ENCODE assay signal across 10 cellular contexts in genomic region chr4:69054033-69054432, GRCh38. TPM values are rescaled to one million over a fixed set of nuclear protein-coding genes. Genes with fewer than 3 reads are reported as not detected.
DNase-seq lines count a peak whose midpoint lies in the region; ATAC-seq, FAIRE-seq and TF ChIP-seq lines count a peak whose summit lies in the region.
"Not testable (repeated sequence)": the region's sequence is repeated elsewhere in the genome, so short reads cannot be mapped to it uniquely, and the experiment has no call there.
"Had no signal": no experiment of that assay in that cellular context is flagged by ENCODE, and none has a peak within 500 bp of the region (broad histone marks: within the 10 kb centered on the region; RNA-seq: fewer than 3 reads in every experiment).

No MANE protein-coding gene starts in this region.

- H3K4me1 Mint-ChIP-seq in HFFc6 (ENCODE audit: low read depth) = peaks cover 42% of the 10 kb centered on the region
- H3K4me1 Mint-ChIP-seq in astrocyte (ENCODE audit: low read depth, unreplicated experiment) = peaks cover 26% of the 10 kb centered on the region
- peaks cover 55% of the 10 kb centered on the region for H3K4me1 Mint-ChIP-seq in chondrocyte (ENCODE audit: low read depth)
- H3K4me1 Mint-ChIP-seq in neural crest cell = peaks cover 77% of the 10 kb centered on the region

- H3K27me3 Mint-ChIP-seq in HFFc6 (ENCODE audit: insufficient read depth); astrocyte (ENCODE audit: low read depth, unreplicated experiment); chondrocyte (ENCODE audit: low read depth); neural crest cell (ENCODE audit: low read depth): not testable (repeated sequence)

- not testable (repeated sequence) for H3K4me3 ChIP-seq in astrocyte (ENCODE audit: insufficient read depth, low read depth, low read length); esophagus squamous epithelium
- peak overlapping the region; percentile 10 to 52 (median 48); a peak in 5 of 6 replicates for H3K4me3 ChIP-seq in HepG2 (replicated peaks in 1 of 3; ENCODE audit: insufficient read depth in 1 of 3, low read depth in 2 of 3, low read length in 3 of 3)

- CTCF ChIA-PET in HepG2 (lab: Yijun Ruan, JAX; ENCODE audit: low intra/inter-chr PET ratio, low total read pairs) = not testable (repeated sequence)

- H3K27me3 ChIP-seq in astrocyte (ENCODE audit: insufficient read depth, low read length); esophagus squamous epithelium; HepG2 (ENCODE audit: control insufficient read depth in 1 of 2, insufficient read depth in 2 of 2, low read length in 2 of 2): not testable (repeated sequence)

- intact Hi-C loops in esophagus squamous epithelium (cut with DNase I) = not testable (repeated sequence)
- intact Hi-C loops in HepG2 (cut with micrococcal nuclease; ENCODE audit: unreplicated experiment) = loop anchor here (10.0 kb wide), 1 partner anchor 559 kb away; no protein-coding TSS in a partner anchor

- H4K20me1 ChIP-seq in astrocyte (ENCODE audit: insufficient read depth, low read length); HepG2 (ENCODE audit: insufficient read depth, low read length): not testable (repeated sequence)

- H3K4me1 ChIP-seq in astrocyte (ENCODE audit: insufficient read depth, low read length) = peaks cover 13% of the 10 kb centered on the region
- H3K4me1 ChIP-seq in esophagus squamous epithelium = peaks cover 4 to 26% (median 7%) of the 10 kb centered on the region in 3 donors
- H3K4me1 ChIP-seq in HepG2 (ENCODE audit: insufficient read depth, low read length) = peaks cover 64% of the 10 kb centered on the region

- not testable (repeated sequence) for TF ChIP-seq CTCF in HFFc6 (IDR thresholded peaks at IDR 0.05); astrocyte (IDR thresholded peaks at IDR 0.05; ENCODE audit: insufficient read depth, low read depth, low read length); chondrocyte (IDR thresholded peaks at IDR 0.05); esophagus squamous epithelium (IDR thresholded peaks at IDR 0.05); HepG2 (CRISPR knock-in tag; IDR thresholded peaks at IDR 0.05); neural crest cell (conservative IDR thresholded peaks at IDR 0.05)

- not testable (repeated sequence) for H3K36me3 ChIP-seq in astrocyte (ENCODE audit: insufficient read depth, low read length); esophagus squamous epithelium; HepG2 (replicated peaks in 1 of 2; ENCODE audit: control insufficient read depth in 1 of 2, insufficient read depth in 2 of 2, low read length in 2 of 2)

- ATAC-seq in HepG2 = not testable (repeated sequence)

- not testable (repeated sequence) for H3K36me3 Mint-ChIP-seq in HFFc6 (ENCODE audit: low read depth); astrocyte (ENCODE audit: low read depth, unreplicated experiment); chondrocyte (ENCODE audit: low read depth); neural crest cell (ENCODE audit: low read depth)

- H3K27ac ChIP-seq in astrocyte (ENCODE audit: low read depth, low read length) = not testable (repeated sequence)
- H3K27ac ChIP-seq in esophagus squamous epithelium (peak overlapping the region in 3 of 4 donors; percentile 53 to 78 (median 67)), HepG2 (ENCODE audit: extremely low read length, insufficient read depth, low read length) (peak overlapping the region; percentile 88)

- H3K9me3 Mint-ChIP-seq in HFFc6; astrocyte (ENCODE audit: unreplicated experiment); chondrocyte (ENCODE audit: low read depth); neural crest cell: not testable (repeated sequence)

- FAIRE-seq in astrocyte (lab: Jason Lieb, UNC); HepG2 (lab: Jason Lieb, UNC): not testable (repeated sequence)

- not testable (repeated sequence) for BruUV-seq in HepG2 (replicated peaks; lab: Mats Ljungman, UMichigan)

- DNase-seq in HFFc6; astrocyte (ENCODE audit: low read depth); chondrocyte (ENCODE audit: low spot score); esophagus squamous epithelium (lab: John Stamatoyannopoulos, UW); HepG2 (ENCODE audit: low spot score); neural crest cell (ENCODE audit: low read depth, low spot score): not testable (repeated sequence)

- not testable (repeated sequence) for H3K9me3 ChIP-seq in astrocyte (ENCODE audit: insufficient read depth, low read depth, low read length); esophagus squamous epithelium; HepG2 (ENCODE audit: low read length)

- TF ChIP-seq POLR2A in esophagus squamous epithelium (IDR thresholded peaks at IDR 0.05); HepG2 (IDR thresholded peaks at IDR 0.05; ENCODE audit: insufficient read depth in 1 of 2, low read depth in 2 of 2, low read length in 2 of 2): not testable (repeated sequence)

- in situ Hi-C loops in HepG2 (cut with HindIII; ENCODE audit: extremely low pct_ligation_motif_present, low pct_unique_long_range_greater_than_20kb) = loop anchor here (25.0 kb wide), 1 partner anchor 567 kb away; no protein-coding TSS in a partner anchor

- H3K4me2 ChIP-seq in astrocyte (ENCODE audit: low read length) = not testable (repeated sequence)
- H3K4me2 ChIP-seq in HepG2 (ENCODE audit: low read depth, low read length) = peak overlapping the region; percentile 83

- H3K4me3 Mint-ChIP-seq in HFFc6 = peak overlapping the region; percentile 21; the same call in 1 of the 2 replicates
- H3K4me3 Mint-ChIP-seq in astrocyte (ENCODE audit: unreplicated experiment); chondrocyte (ENCODE audit: unreplicated experiment); neural crest cell: not testable (repeated sequence)

- TF ChIP-seq RAD21 in HepG2 (CRISPR knock-in tag; IDR thresholded peaks at IDR 0.05) = not testable (repeated sequence)

- 38 to 94% methylated on average over 1 of the region's 1 CpG for WGBS in esophagus squamous epithelium, 2 donors
- WGBS in HepG2 (ENCODE audit: low lambda C conversion rate) = 44% methylated on average over 1 of the region's 1 CpG

- H3K9ac ChIP-seq in astrocyte (ENCODE audit: low read length) = not testable (repeated sequence)
- peak overlapping the region; percentile 92 for H3K9ac ChIP-seq in HepG2 (ENCODE audit: insufficient read depth, low read depth, low read length)

- TF ChIP-seq EP300 in HepG2 (IDR thresholded peaks at IDR 0.05; ENCODE audit: low read depth in 2 of 2, low read length in 2 of 2); HepG2 (CRISPR knock-in tag; IDR thresholded peaks at IDR 0.05; ENCODE audit: borderline replicate concordance): not testable (repeated sequence)

- not testable (repeated sequence) for H2AFZ ChIP-seq in astrocyte (ENCODE audit: low read depth, low read length); HepG2 (ENCODE audit: low read length)

- POLR2A ChIA-PET in HepG2 (lab: Yijun Ruan, JAX) = interaction anchor here (0.9 to 4.3 kb wide), 6 partner anchors 29 to 321 kb away, joined by 3 to 19 read pairs (median 5); partner anchors contain the start of gene UGT2A3

- H3K79me2 ChIP-seq in astrocyte (ENCODE audit: insufficient read depth, low read length) = not testable (repeated sequence)
- H3K79me2 ChIP-seq in HepG2 (ENCODE audit: insufficient read depth, low read length) = peaks cover 83% of the 10 kb centered on the region

- H3K27ac Mint-ChIP-seq in HFFc6 (peak overlapping the region; percentile 94), astrocyte (ENCODE audit: unreplicated experiment) (peak overlapping the region; percentile 92), chondrocyte (ENCODE audit: unreplicated experiment) (peak overlapping the region; percentile 74), neural crest cell (ENCODE audit: unreplicated experiment) (peak overlapping the region; percentile 68)

RNA-seq across cellular contexts. Expression of gene UGT2B7, which starts 42.2 kb away (rescaled TPM):
- under 1 TPM in 3 of 6 experiments, not detected in 3; 0.14 to 0.24 (median 0.20) TPM for total RNA-seq in HFFc6 (2021; fragmentation: NEBNext Ultra II Directional; extraction: Animal tissue kit (Norgen Biotek cat#: 25700))
- total RNA-seq in astrocyte (0.25 and 0.55 TPM in 2 replicates), chondrocyte (2.4 to 7.1 TPM (median 6.5 TPM) in 3 replicates), esophagus squamous epithelium (not detected), HepG2 (2016; rRNA removed; fragmentation: Illumina TruSeq; extraction: Trizol) (41.8 and 41.9 TPM in 2 replicates), neural crest cell (0.77 and 0.82 TPM in 2 replicates)
- 11.2 and 12.0 TPM in 2 replicates for total RNA-seq in HepG2 (2016; cell fraction: cytosol; rRNA removed; fragmentation: Illumina TruSeq; extraction: Trizol; ENCODE audit: low read depth)
- total RNA-seq in HepG2 (2016; cell fraction: insoluble cytoplasmic fraction; rRNA removed; fragmentation: Illumina TruSeq; extraction: Trizol) = 43.5 and 44.0 TPM in 2 replicates
- total RNA-seq in HepG2 (2016; cell fraction: membrane; rRNA removed; fragmentation: Illumina TruSeq; extraction: Trizol) = 23.7 and 31.5 TPM in 2 replicates
- 44.0 and 49.9 TPM in 2 replicates for total RNA-seq in HepG2 (2016; cell fraction: nucleus; rRNA removed; fragmentation: Illumina TruSeq; extraction: Trizol)
- polyA plus RNA-seq in HepG2 (2011; rRNA removed) = 26.1 and 26.8 TPM in 2 replicates
- 12.1 and 22.2 TPM in 2 replicates for polyA plus RNA-seq in HepG2 (2011; cell fraction: cytosol; rRNA removed)
- 9.3 and 13.8 TPM in 2 replicates for polyA plus RNA-seq in HepG2 (2011; cell fraction: nucleus; rRNA removed)
- polyA plus RNA-seq in HepG2 (2012) = 31.1 and 33.4 TPM in 2 replicates
- 9.5 and 12.7 TPM in 2 replicates for polyA plus RNA-seq in HepG2 (2016; cell fraction: cytosol; fragmentation: Illumina TruSeq; extraction: Trizol; ENCODE audit: low read depth)
- 38.6 and 45.7 TPM in 2 replicates for polyA plus RNA-seq in HepG2 (2016; cell fraction: insoluble cytoplasmic fraction; fragmentation: Illumina TruSeq; extraction: Trizol; ENCODE audit: low read depth)
- 16.1 and 22.5 TPM in 2 replicates for polyA plus RNA-seq in HepG2 (2016; cell fraction: membrane; fragmentation: Illumina TruSeq; extraction: Trizol; ENCODE audit: low read depth)
- polyA plus RNA-seq in HepG2 (2016; cell fraction: nucleus; fragmentation: Illumina TruSeq; extraction: Trizol; ENCODE audit: insufficient read depth, low read depth) = 44.9 and 46.5 TPM in 2 replicates
- polyA minus RNA-seq in HepG2 (2011; rRNA and poly(A)+ RNA removed; ENCODE audit: low replicate concordance) = 9.5 TPM in 1 of 2 replicates, not detected in the other
- polyA minus RNA-seq in HepG2 (2011; cell fraction: cytosol; rRNA and poly(A)+ RNA removed) = 15.3 and 15.7 TPM in 2 replicates
- polyA minus RNA-seq in HepG2 (2011; cell fraction: nucleus; rRNA and poly(A)+ RNA removed) = 32.3 and 45.9 TPM in 2 replicates
- total RNA-seq: A673; CD8-positive, alpha-beta memory T cell; H1; HT1080 had no signal
- polyA plus RNA-seq: CD8-positive, alpha-beta memory T cell; H1 had no signal
